8 cellular contexts compared by ENCODE assay signal in the genomic region with DNA sequence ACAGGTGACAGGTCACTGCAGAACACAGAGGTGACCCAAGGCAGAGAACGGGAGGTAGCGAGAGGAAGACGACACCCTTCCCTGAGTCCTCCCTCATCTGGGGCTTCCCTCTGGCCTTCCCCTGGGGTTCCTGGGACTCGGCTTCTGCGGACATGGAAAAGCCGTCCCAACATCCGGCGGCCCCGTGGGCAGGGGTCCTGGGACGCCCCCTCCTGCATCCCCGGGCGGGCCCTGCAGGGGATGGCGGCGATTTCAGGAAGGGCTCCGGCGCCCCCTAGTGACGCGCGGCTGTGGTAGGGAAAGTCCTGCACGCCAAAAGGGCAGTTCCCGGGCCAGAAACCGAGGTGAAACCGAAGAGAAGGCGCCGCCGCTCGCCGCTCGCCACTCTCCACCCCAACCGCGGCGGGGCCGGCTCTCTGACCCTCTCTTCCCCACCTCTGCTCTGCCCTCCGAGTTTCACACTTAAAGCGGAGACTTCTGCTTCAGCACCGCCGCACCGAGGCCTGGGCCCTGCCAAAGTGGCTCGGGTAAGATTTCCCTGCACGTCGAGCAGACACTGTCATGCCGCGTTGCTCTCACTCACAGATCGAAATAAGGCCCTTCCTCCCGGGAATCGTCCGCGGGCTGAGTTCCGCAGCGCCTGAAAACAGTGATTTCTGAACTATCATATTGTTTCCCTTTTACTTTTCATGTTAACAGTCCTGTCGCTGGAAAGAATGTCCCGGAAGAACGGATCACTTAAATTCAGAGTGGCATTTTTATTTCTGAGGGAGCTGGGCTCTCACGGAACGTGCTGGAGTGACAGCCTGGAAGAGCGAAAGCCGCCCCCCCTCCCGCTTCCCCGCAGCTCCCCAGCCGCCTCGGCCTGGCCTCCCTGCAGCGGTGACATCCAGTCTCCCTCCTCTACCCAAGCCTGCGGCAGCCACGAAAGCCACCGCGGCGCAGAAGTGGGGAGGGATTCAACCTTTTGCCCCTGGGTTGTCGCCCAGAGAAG.
DNase-seq lines count a peak whose midpoint lies in the region; ATAC-seq, FAIRE-seq and TF ChIP-seq lines count a peak whose summit lies in the region.

No MANE protein-coding gene starts in this region.

- H4K20me1 ChIP-seq in OCI-LY7 (ENCODE audit: insufficient read depth, low read length): no peaks in the 10 kb centered on the region

- H3K4me1 Mint-ChIP-seq in activated T-helper 1 cell treated with anti-CD3 and anti-CD28 coated beads, Interleukin-12 subunit alpha, Interleukin-12 subunit beta, Interleukin-2, Interleukin-4 antibody, amounts not matched to agents 30 ng/mL and 10 ng/mL and 1 ng/mL, durations not matched to agents 14 hours and 24 hours and 36 hours (ENCODE audit: low read depth): no peaks in the 10 kb centered on the region
- peaks cover 5 to 15% (median 11%) of the 10 kb centered on the region in 4 donors for H3K4me1 Mint-ChIP-seq in naive thymus-derived CD8-positive, alpha-beta T cell

- no peaks in the 10 kb centered on the region for H3K9me3 ChIP-seq in OCI-LY7 (ENCODE audit: low read length)

- intact Hi-C loops in OCI-LY7 (cut with micrococcal nuclease; ENCODE audit: unreplicated experiment): loop anchor here (5.0 kb wide), 1 partner anchor 329 kb away; no protein-coding TSS in a partner anchor
- intact Hi-C loops in activated T-helper 1 cell treated with anti-CD3 and anti-CD28 coated beads, Interleukin-12 subunit alpha, Interleukin-12 subunit beta, Interleukin-2, Interleukin-4 antibody, amounts not matched to agents 30 ng/mL and 10 ng/mL and 1 ng/mL, durations not matched to agents 14 hours and 24 hours and 36 hours (cut with micrococcal nuclease): loop anchor here (1.0 to 10.0 kb wide), 3 partner anchors 328 to 1504 kb away; no protein-coding TSS in a partner anchor

- no peak overlapping the region for H3K27ac Mint-ChIP-seq in activated T-helper 1 cell treated with anti-CD3 and anti-CD28 coated beads, Interleukin-12 subunit alpha, Interleukin-12 subunit beta, Interleukin-2, Interleukin-4 antibody, amounts not matched to agents 30 ng/mL and 10 ng/mL and 1 ng/mL, durations not matched to agents 14 hours and 24 hours and 36 hours
- peak overlapping the region in 7 of 10 donors; percentile 15 to 87 (median 68) for H3K27ac Mint-ChIP-seq in naive thymus-derived CD8-positive, alpha-beta T cell

- no peak overlapping the region for H2AFZ ChIP-seq in OCI-LY7 (ENCODE audit: low read length)

- no peak overlapping the region for H3K4me3 ChIP-seq in OCI-LY7 (ENCODE audit: low read depth, low read length, poor library complexity, severe bottlenecking)
- H3K4me3 ChIP-seq in fibroblast of mammary gland (ENCODE audit: control insufficient read depth, low read depth, low read length): peak overlapping the region; percentile 45

- H3K4me1 ChIP-seq in OCI-LY7 (ENCODE audit: insufficient read depth, low read length, poor library complexity, severe bottlenecking): no peaks in the 10 kb centered on the region

- TF ChIP-seq CTCF in OCI-LY7 (conservative IDR thresholded peaks at IDR 0.05; ENCODE audit: low read length): peak; percentile 78
- peak; percentile 60 for TF ChIP-seq CTCF in fibroblast of mammary gland (conservative IDR thresholded peaks at IDR 0.05; ENCODE audit: control insufficient read depth, insufficient read depth, low read depth, low read length)

- no peaks in the 10 kb centered on the region for H3K36me3 ChIP-seq in OCI-LY7 (ENCODE audit: insufficient read depth, low read length)

- H3K27ac ChIP-seq in OCI-LY7 (ENCODE audit: low read depth, low read length, poor library complexity, severe bottlenecking): no peak overlapping the region

- CTCF ChIA-PET in OCI-LY7 (lab: Charles Lee; ENCODE audit: unreplicated experiment): interaction anchor here (0.6 kb wide), 1 partner anchor 609 kb away, joined by 3 read pairs; no protein-coding TSS in a partner anchor

- peak; percentile 66 for DNase-seq in CD1c-positive myeloid dendritic cell (ENCODE audit: extremely low spot score)
- peak; percentile 58 for DNase-seq in GM19239 (ENCODE audit: insufficient read length, low spot score)
- peak; percentile 37 for DNase-seq in OCI-LY7 (ENCODE audit: low spot score)
- DNase-seq in activated T-helper 1 cell treated with anti-CD3 and anti-CD28 coated beads, Interleukin-12 subunit alpha, Interleukin-12 subunit beta, Interleukin-2, Interleukin-4 antibody, amounts not matched to agents 30 ng/mL and 10 ng/mL and 1 ng/mL, durations not matched to agents 14 hours and 24 hours and 36 hours (ENCODE audit: low spot score): peak; percentile 50
- DNase-seq in fibroblast of mammary gland (ENCODE audit: low read depth): peak; percentile 51
- peak in 9 of 10 donors; percentile 27 to 61 (median 44) for DNase-seq in naive thymus-derived CD8-positive, alpha-beta T cell
- DNase-seq in stimulated activated naive CD4-positive, alpha-beta T cell (lab: John Stamatoyannopoulos, UW): peak in 5 of 6 experiments; percentile 22 to 56 (median 32)

- ATAC-seq in HG03354 (IDR thresholded peaks at IDR 0.05; ENCODE audit: poor library complexity, severe bottlenecking, unreplicated experiment): peak; percentile 60
- peak in 1 of 2 donors; percentile 76 for ATAC-seq in naive thymus-derived CD8-positive, alpha-beta T cell

- H3K79me2 ChIP-seq in OCI-LY7 (ENCODE audit: insufficient read depth, low read depth, low read length): no peaks in the 10 kb centered on the region

- FAIRE-seq in GM19239 (lab: Jason Lieb, UNC): peak; percentile 72

- peak overlapping the region; percentile 62 for H3K4me3 Mint-ChIP-seq in activated T-helper 1 cell treated with anti-CD3 and anti-CD28 coated beads, Interleukin-12 subunit alpha, Interleukin-12 subunit beta, Interleukin-2, Interleukin-4 antibody, amounts not matched to agents 30 ng/mL and 10 ng/mL and 1 ng/mL, durations not matched to agents 14 hours and 24 hours and 36 hours
- H3K4me3 Mint-ChIP-seq in naive thymus-derived CD8-positive, alpha-beta T cell: peak overlapping the region; percentile 70 to 89 (median 84)

- peaks cover 8% of the 10 kb centered on the region for H3K9me3 Mint-ChIP-seq in activated T-helper 1 cell treated with anti-CD3 and anti-CD28 coated beads, Interleukin-12 subunit alpha, Interleukin-12 subunit beta, Interleukin-2, Interleukin-4 antibody, amounts not matched to agents 30 ng/mL and 10 ng/mL and 1 ng/mL, durations not matched to agents 14 hours and 24 hours and 36 hours
- H3K9me3 Mint-ChIP-seq in naive thymus-derived CD8-positive, alpha-beta T cell: peaks cover 0 to 10% (median 1%) of the 10 kb centered on the region in 9 donors

- peaks cover 2% of the 10 kb centered on the region for H3K36me3 Mint-ChIP-seq in activated T-helper 1 cell treated with anti-CD3 and anti-CD28 coated beads, Interleukin-12 subunit alpha, Interleukin-12 subunit beta, Interleukin-2, Interleukin-4 antibody, amounts not matched to agents 30 ng/mL and 10 ng/mL and 1 ng/mL, durations not matched to agents 14 hours and 24 hours and 36 hours (ENCODE audit: low read depth)
- no peaks in the 10 kb centered on the region for H3K36me3 Mint-ChIP-seq in naive thymus-derived CD8-positive, alpha-beta T cell

- POLR2A ChIA-PET in OCI-LY7 (lab: Charles Lee): interaction anchor here (0.6 kb wide), 1 partner anchor 324 kb away, joined by 3 read pairs; no protein-coding TSS in a partner anchor
- POLR2A ChIA-PET in naive thymus-derived CD8-positive, alpha-beta T cell (lab: Charles Lee): no interaction called here

- peaks cover 16% of the 10 kb centered on the region for H3K27me3 Mint-ChIP-seq in activated T-helper 1 cell treated with anti-CD3 and anti-CD28 coated beads, Interleukin-12 subunit alpha, Interleukin-12 subunit beta, Interleukin-2, Interleukin-4 antibody, amounts not matched to agents 30 ng/mL and 10 ng/mL and 1 ng/mL, durations not matched to agents 14 hours and 24 hours and 36 hours (ENCODE audit: insufficient read depth)
- H3K27me3 Mint-ChIP-seq in naive thymus-derived CD8-positive, alpha-beta T cell: peaks cover 0 to 7% (median 2%) of the 10 kb centered on the region in 5 donors

- BruUV-seq in OCI-LY7 (replicated peaks; lab: Mats Ljungman, UMichigan): no TSS peak

- no peaks in the 10 kb centered on the region for H3K9me2 ChIP-seq in OCI-LY7 (ENCODE audit: insufficient read depth, low read length)

- H3K4me2 ChIP-seq in OCI-LY7 (ENCODE audit: low read length): no peak overlapping the region
